ENCODE assay signal across 1 cellular context in the genomic region with DNA sequence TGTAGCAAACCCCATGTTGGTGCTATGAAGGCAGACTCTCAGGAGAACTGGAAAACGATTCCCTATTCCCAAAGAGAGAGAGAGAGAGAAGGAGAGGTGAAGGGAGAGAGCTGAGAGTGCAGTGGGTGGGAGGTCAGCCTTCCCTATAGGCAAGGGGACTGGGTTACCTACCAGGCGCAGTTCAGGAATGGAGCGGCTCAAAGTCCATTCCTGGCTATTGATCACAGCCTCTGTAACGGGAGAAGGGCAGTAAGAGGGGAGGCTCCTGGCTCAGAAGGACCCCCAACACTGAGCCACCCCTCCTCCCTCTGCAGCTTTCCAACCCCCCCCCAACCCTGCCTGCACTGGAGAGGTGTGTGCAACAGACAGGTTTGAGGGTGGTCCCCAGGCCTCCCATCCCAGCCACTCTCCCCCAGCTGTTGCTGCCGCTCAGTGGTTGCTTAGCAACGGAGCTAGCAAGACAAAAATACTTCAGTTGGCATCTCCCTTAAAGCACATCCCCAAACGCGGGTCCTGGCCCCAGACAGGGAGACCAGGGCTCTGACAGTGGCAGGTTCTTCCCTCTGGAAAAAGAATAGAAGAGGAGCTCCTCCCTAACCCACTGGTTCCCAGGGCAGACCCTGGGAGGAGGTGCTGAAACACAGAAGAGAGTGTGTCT.
A peak's percentile ranks its signal among the peaks of the same experiment; 100 is the strongest.
TF ChIP-seq lines count a peak whose summit lies in the region.

No MANE protein-coding gene starts in this region.

TF ChIP-seq in GM12878, 131 proteins besides CTCF, POLR2A, EP300 and RAD21:
- TF ChIP-seq, protein P1, sequence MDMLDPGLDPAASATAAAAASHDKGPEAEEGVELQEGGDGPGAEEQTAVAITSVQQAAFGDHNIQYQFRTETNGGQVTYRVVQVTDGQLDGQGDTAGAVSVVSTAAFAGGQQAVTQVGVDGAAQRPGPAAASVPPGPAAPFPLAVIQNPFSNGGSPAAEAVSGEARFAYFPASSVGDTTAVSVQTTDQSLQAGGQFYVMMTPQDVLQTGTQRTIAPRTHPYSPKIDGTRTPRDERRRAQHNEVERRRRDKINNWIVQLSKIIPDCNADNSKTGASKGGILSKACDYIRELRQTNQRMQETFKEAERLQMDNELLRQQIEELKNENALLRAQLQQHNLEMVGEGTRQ (IDR thresholded peaks at IDR 0.05; ENCODE audit: borderline replicate concordance, low read depth, low read length), result no peak
- 0 out of 2 replicates have a peak, but pooled peaks have one; percentile 22 for TF ChIP-seq BMI1 (IDR thresholded peaks at IDR 0.05; ENCODE audit: borderline replicate concordance)
TF ChIP-seq in GM12878: peak in this region for 1.
